19 cellular contexts compared by ENCODE assay signal in genomic region chr19:42021185-42021584, GRCh38. TPM values are rescaled to one million over a fixed set of nuclear protein-coding genes. Genes with fewer than 3 reads are reported as not detected.
A peak's percentile ranks its signal among the peaks of the same experiment; 100 is the strongest.
DNase-seq lines count a peak whose midpoint lies in the region; ATAC-seq and TF ChIP-seq lines count a peak whose summit lies in the region.
"Had no signal": no experiment of that assay in that cellular context is flagged by ENCODE, and none has a peak within 500 bp of the region (broad histone marks: within the 10 kb centered on the region; RNA-seq: fewer than 3 reads in every experiment).

No MANE protein-coding gene starts in this region.

- no peak overlapping the region for H3K4me3 Mint-ChIP-seq in neural progenitor cell
- H3K4me3 Mint-ChIP-seq: CD8-positive, alpha-beta T cell had no signal

- no peaks in the 10 kb centered on the region for H3F3A ChIP-seq in Loucy (ENCODE audit: low read depth)
- H3F3A ChIP-seq in neural progenitor cell (ENCODE audit: low read depth), result no peaks in the 10 kb centered on the region

- ATAC-seq in HG02885 (IDR thresholded peaks at IDR 0.05; ENCODE audit: poor library complexity, unreplicated experiment), result no peak
- ATAC-seq: CD8-positive, alpha-beta T cell; K562 had no signal

- peaks cover 27 to 96% (median 59%) of the 10 kb centered on the region in 11 experiments; a peak in 19 of 22 replicates for H3K36me3 ChIP-seq in BLaER1 treated with 17β-estradiol and CSF1 and Interleukin-3, amounts not matched to agents 10 nM and 100 nM
- H3K36me3 ChIP-seq in Loucy (ENCODE audit: insufficient read depth, low read length) (no peaks in the 10 kb centered on the region), osteoblast (ENCODE audit: insufficient read depth, low read length) (no peaks in the 10 kb centered on the region), neural progenitor cell (no peaks in the 10 kb centered on the region), tibial artery (peaks cover 10 to 25% (median 11%) of the 10 kb centered on the region in 3 donors)
- H3K36me3 ChIP-seq: HAP-1 had no signal

- no peaks in the 10 kb centered on the region for H3K9me3 ChIP-seq in BLaER1 treated with 17β-estradiol and CSF1 and Interleukin-3, amounts not matched to agents 10 nM and 100 nM (replicated peaks in 1 of 11)
- H3K9me3 ChIP-seq in Loucy (ENCODE audit: insufficient read depth, low read depth, low read length), result no peaks in the 10 kb centered on the region
- H3K9me3 ChIP-seq in osteoblast (ENCODE audit: low read depth, low read length), result no peaks in the 10 kb centered on the region
- H3K9me3 ChIP-seq in neural progenitor cell (ENCODE audit: low read depth), result no peaks in the 10 kb centered on the region
- H3K9me3 ChIP-seq in tibial artery, result no peaks in the 10 kb centered on the region
- H3K9me3 ChIP-seq: HAP-1 had no signal

- peaks cover 4% of the 10 kb centered on the region for H3K36me3 Mint-ChIP-seq in neural progenitor cell
- H3K36me3 Mint-ChIP-seq: CD8-positive, alpha-beta T cell had no signal

- DNase-seq in ELF-1 (ENCODE audit: low read depth, low spot score) (peak; percentile 21), osteoblast (ENCODE audit: insufficient read length, low spot score, missing footprints) (peak; percentile 22), neural progenitor cell (ENCODE audit: low spot score) (no peak), NCI-H2107 (lab: John Stamatoyannopoulos, UW) (no peak), tibial artery (no peak)
- DNase-seq: AML-193; CD8-positive, alpha-beta T cell; COR-L47; DMS 273 treated with DMSO at 0.1 percent for 48 hours; DMS53; GF-D8; GOT3 had no signal

- H3K9ac ChIP-seq in BLaER1 treated with 17β-estradiol and CSF1 and Interleukin-3, amounts not matched to agents 10 nM and 100 nM, result peak overlapping the region in 3 of 11 experiments; percentile 35 to 52 (median 49); a peak in 2 of 22 replicates
- H3K9ac ChIP-seq in Loucy (ENCODE audit: low read depth, low read length, poor library complexity, severe bottlenecking) (peak overlapping the region; percentile 42), neural progenitor cell (no peak overlapping the region)

- no peaks in the 10 kb centered on the region for H3K9me2 ChIP-seq in Loucy (replicated peaks; ENCODE audit: low read depth, low read length)

- H3K79me2 ChIP-seq in Loucy (ENCODE audit: insufficient read depth, low read length), result no peaks in the 10 kb centered on the region
- no peaks in the 10 kb centered on the region for H3K79me2 ChIP-seq in osteoblast (ENCODE audit: insufficient read depth, low read length)
- no peaks in the 10 kb centered on the region for H3K79me2 ChIP-seq in neural progenitor cell (ENCODE audit: low read depth)

- no peaks in the 10 kb centered on the region for H3K9me3 Mint-ChIP-seq in neural progenitor cell
- H3K9me3 Mint-ChIP-seq: CD8-positive, alpha-beta T cell had no signal

- peak overlapping the region; percentile 9; the same call in 1 of the 2 replicates for H2AFZ ChIP-seq in Loucy (ENCODE audit: low read length)
- H2AFZ ChIP-seq in osteoblast (ENCODE audit: low read length), result no peak overlapping the region
- H2AFZ ChIP-seq in neural progenitor cell (replicated peaks), result no peak overlapping the region

- intact Hi-C loops in tibial artery (cut with DNase I; ENCODE audit: low total_unique reads), result no loop called here

- H3K4me2 ChIP-seq in BLaER1 treated with 17β-estradiol and CSF1 and Interleukin-3, amounts not matched to agents 10 nM and 100 nM, result peak overlapping the region in 9 of 11 experiments; percentile 7 to 64 (median 50); a peak in 17 of 22 replicates
- H3K4me2 ChIP-seq in Loucy (ENCODE audit: low read depth, low read length, poor library complexity, severe bottlenecking), result peak overlapping the region; percentile 63
- H3K4me2 ChIP-seq in osteoblast (ENCODE audit: insufficient read depth, low read length), result no peak overlapping the region
- no peak overlapping the region for H3K4me2 ChIP-seq in neural progenitor cell

- H3K4me3 ChIP-seq in BLaER1 treated with 17β-estradiol and CSF1 and Interleukin-3, amounts not matched to agents 10 nM and 100 nM, result no peak overlapping the region
- peak overlapping the region; percentile 45 for H3K4me3 ChIP-seq in Loucy (ENCODE audit: low read length, poor library complexity, severe bottlenecking)
- H3K4me3 ChIP-seq in osteoblast (ENCODE audit: insufficient read depth, low read length), result no peak overlapping the region
- H3K4me3 ChIP-seq in neural progenitor cell, result no peak overlapping the region
- H3K4me3 ChIP-seq in tibial artery, result no peak overlapping the region
- H3K4me3 ChIP-seq: HAP-1, K562 had no signal

- H3K4me1 ChIP-seq in BLaER1 treated with 17β-estradiol and CSF1 and Interleukin-3, amounts not matched to agents 10 nM and 100 nM, result peaks cover 0 to 43% (median 37%) of the 10 kb centered on the region in 10 experiments; a peak in 19 of 20 replicates
- peaks cover 15% of the 10 kb centered on the region for H3K4me1 ChIP-seq in Loucy (ENCODE audit: insufficient read depth, low read length, poor library complexity, severe bottlenecking)
- H3K4me1 ChIP-seq in osteoblast (ENCODE audit: insufficient read depth, low read length), result peaks cover 46% of the 10 kb centered on the region
- no peaks in the 10 kb centered on the region for H3K4me1 ChIP-seq in neural progenitor cell
- H3K4me1 ChIP-seq in tibial artery, result peaks cover 0 to 17% (median 12%) of the 10 kb centered on the region in 4 donors
- H3K4me1 ChIP-seq: HAP-1 had no signal

- no peaks in the 10 kb centered on the region for H3K27me3 ChIP-seq in BLaER1 treated with 17β-estradiol and CSF1 and Interleukin-3, amounts not matched to agents 10 nM and 100 nM
- H3K27me3 ChIP-seq in Loucy (ENCODE audit: insufficient read depth, low read length, poor library complexity, severe bottlenecking) (no peaks in the 10 kb centered on the region), osteoblast (ENCODE audit: insufficient read depth, low read length) (no peaks in the 10 kb centered on the region), neural progenitor cell (no peaks in the 10 kb centered on the region), tibial artery (no peaks in the 10 kb centered on the region)

- peaks cover 0 to 58% (median 7%) of the 10 kb centered on the region in 11 experiments; a peak in 10 of 22 replicates for H4K20me1 ChIP-seq in BLaER1 treated with 17β-estradiol and CSF1 and Interleukin-3, amounts not matched to agents 10 nM and 100 nM
- H4K20me1 ChIP-seq in Loucy (ENCODE audit: insufficient read depth, low read length, poor library complexity, severe bottlenecking) (no peaks in the 10 kb centered on the region), osteoblast (ENCODE audit: insufficient read depth, low read length) (no peaks in the 10 kb centered on the region), neural progenitor cell (ENCODE audit: low read depth) (peaks cover 7% of the 10 kb centered on the region)

- H3K4me1 Mint-ChIP-seq in neural progenitor cell, result peaks cover 3% of the 10 kb centered on the region

- TF ChIP-seq CTCF in Loucy (conservative IDR thresholded peaks at IDR 0.05; ENCODE audit: low read length) (no peak), osteoblast (IDR thresholded peaks at IDR 0.05; ENCODE audit: extremely low read depth, low read depth, low read length) (no peak), neural progenitor cell (IDR thresholded peaks at IDR 0.05) (no peak), tibial artery (IDR thresholded peaks at IDR 0.05) (no peak)

- H3K27me3 Mint-ChIP-seq in neural progenitor cell (ENCODE audit: insufficient read depth, low read depth), result peaks cover 15% of the 10 kb centered on the region

- no peak overlapping the region for H3K27ac ChIP-seq in BLaER1 treated with 17β-estradiol and CSF1 and Interleukin-3, amounts not matched to agents 10 nM and 100 nM
- H3K27ac ChIP-seq in osteoblast (ENCODE audit: low read depth, low read length) (no peak overlapping the region), neural progenitor cell (no peak overlapping the region), tibial artery (no peak overlapping the region)
- H3K27ac ChIP-seq: HL-60 had no signal

- no peak overlapping the region for H3K27ac Mint-ChIP-seq in neural progenitor cell
- H3K27ac Mint-ChIP-seq: CD8-positive, alpha-beta T cell had no signal

RNA-seq across cellular contexts. Expression of gene ATP1A3, which starts 27.2 kb away (rescaled TPM):
- total RNA-seq in osteoblast (under 0.01 TPM in 2 replicates), neural progenitor cell (ENCODE audit: low replicate concordance) (1.6 TPM in 1 of 2 replicates, not detected in the other)

RNA-seq across cellular contexts. Expression of gene GRIK5, which starts 48.8 kb away (rescaled TPM):
- total RNA-seq in osteoblast, result under 0.01 TPM in 2 replicates
- 5.8 and 19.4 TPM in 2 replicates for total RNA-seq in neural progenitor cell (ENCODE audit: low replicate concordance)
- total RNA-seq: HT1080 had no signal

RNA-seq across cellular contexts. Expression of gene ZNF574, which starts 54.8 kb away (rescaled TPM):
- total RNA-seq in osteoblast, result 13.6 and 13.8 TPM in 2 replicates
- 13.4 and 35.6 TPM in 2 replicates for total RNA-seq in neural progenitor cell (ENCODE audit: low replicate concordance)

Comparison
In these comparisons a context has a peak if more than half of its experiments do, and no peak if none do; other contexts are left out.
1. H3K4me2 ChIP-seq: peak in BLaER1 treated with 17β-estradiol and CSF1 and Interleukin-3, amounts not matched to agents 10 nM and 100 nM (9 of 11) and Loucy (single experiment); none in osteoblast (single experiment) and neural progenitor cell (single experiment).
2. DNase-seq: peak in ELF-1 (single experiment) and osteoblast (single experiment); none in neural progenitor cell (single experiment), NCI-H2107 (single experiment) and tibial artery (0 of 2).